Comparison of ENCODE assay signal across 28 cellular contexts in the genomic region with DNA sequence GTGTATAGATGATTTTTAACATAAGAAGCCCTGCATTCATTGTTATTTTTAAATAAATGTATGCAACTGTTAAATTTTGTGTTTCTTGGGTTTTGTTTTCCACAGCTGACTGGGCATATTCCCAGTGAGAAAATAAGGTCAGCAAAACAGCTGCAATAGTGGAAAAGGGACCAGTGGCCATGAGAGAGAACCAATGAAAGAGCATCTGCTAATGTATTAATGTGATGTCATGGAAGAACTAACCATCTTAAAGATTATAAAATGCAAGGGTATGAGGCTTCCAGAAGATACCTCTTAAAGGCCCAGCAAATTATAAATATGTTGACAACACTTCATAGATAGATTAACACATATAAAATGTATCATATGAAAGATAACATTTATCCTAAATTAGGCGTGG. TPM values are rescaled to one million over a fixed set of nuclear protein-coding genes. Genes with fewer than 3 reads are reported as not detected.
"Had no signal": no experiment of that assay in that cellular context is flagged by ENCODE, and none has a peak within 500 bp of the region (broad histone marks: within the 10 kb centered on the region; RNA-seq: fewer than 3 reads in every experiment).

No MANE protein-coding gene starts in this region.

- H3K4me3 Mint-ChIP-seq: stimulated activated effector memory CD8-positive, alpha-beta T cell treated with anti-CD3 and anti-CD28 coated beads, Interleukin-12 subunit alpha, Interleukin-12 subunit beta, amount 100 ng/mL, for 72 hours; stimulated activated memory B cell treated with anti-CD40 and anti-IgM and Interleukin-4, amounts not matched to agents 10 μg/mL and 1 μg/mL and 100 μg/mL, for 72 hours; stimulated activated naive B cell treated with anti-CD40 and anti-IgM and Interleukin-4, amounts not matched to agents 10 μg/mL and 1 μg/mL and 100 μg/mL, for 72 hours; stimulated activated naive CD8-positive, alpha-beta T cell treated with anti-CD3 and anti-CD28 coated beads, Interleukin-15, amount 100 ng/mL, for 72 hours; stimulated activated naive CD8-positive, alpha-beta T cell treated with anti-CD3 and anti-CD28 coated beads, Interleukin-15, Interleukin-2, amounts not matched to agents 100 ng/mL and 50 ng/mL, for 24 hours; type B pancreatic cell had no signal

- DNase-seq: stimulated activated CD4-positive, alpha-beta T cell treated with anti-CD3 and anti-CD28 coated beads, Interleukin-2, amount 100 ng/mL, for 48 hours; stimulated activated CD4-positive, alpha-beta T cell treated with anti-CD3 and anti-CD28 coated beads, Interleukin-4, amount 100 ng/mL, for 1 hour; stimulated activated CD4-positive, alpha-beta T cell treated with anti-CD3 and anti-CD28 coated beads, Interleukin-4, amount 100 ng/mL, for 24 hours; stimulated activated CD4-positive, alpha-beta T cell treated with anti-CD3 and anti-CD28 coated beads, Interleukin-4, amount 100 ng/mL, for 4 hours; stimulated activated CD8-positive, alpha-beta memory T cell treated with anti-CD3 and anti-CD28 coated beads, Interleukin-4, amount 100 ng/mL, for 48 hours; stimulated activated naive B cell treated with anti-CD40 and anti-IgM and Interleukin-4, amounts not matched to agents 10 μg/mL and 1 μg/mL and 100 μg/mL, for 72 hours; stimulated activated naive CD4-positive, alpha-beta T cell; stimulated activated naive CD4-positive, alpha-beta T cell treated with Interleukin-2 at 50 U/mL for 16 hours; stimulated activated naive CD8-positive, alpha-beta T cell treated with anti-CD3 and anti-CD28 coated beads, Interleukin-15, amount 100 ng/mL, for 72 hours; stimulated activated naive CD8-positive, alpha-beta T cell treated with anti-CD3 and anti-CD28 coated beads, Interleukin-15, Interleukin-2, amounts not matched to agents 100 U/mL and 50 U/mL, for 24 hours; stomach; substantia nigra; testis; thyroid gland; tibial artery; trophoblast cell; upper lobe of left lung; upper lobe of right lung; uterus had no signal

- H3K27me3 ChIP-seq: suprapubic skin, testis, thyroid gland, tibial artery, tibial nerve, upper lobe of left lung, upper lobe of right lung, uterus, vagina had no signal

- H3K4me3 ChIP-seq: stomach, suprapubic skin, testis, thoracic aorta, thyroid gland, tibial artery, tibial nerve, upper lobe of left lung, upper lobe of right lung, uterus, vagina had no signal

- H3K4me1 Mint-ChIP-seq: stimulated activated naive CD8-positive, alpha-beta T cell treated with anti-CD3 and anti-CD28 coated beads, Interleukin-15, amount 100 ng/mL, for 72 hours had no signal

- H3K27ac ChIP-seq: stomach, suprapubic skin, testis, thoracic aorta, thyroid gland, tibial artery, tibial nerve, upper lobe of left lung, upper lobe of right lung, uterus, vagina had no signal

- H3K9me3 ChIP-seq: stomach, suprapubic skin, testis, thoracic aorta, thyroid gland, tibial artery, tibial nerve, upper lobe of left lung, upper lobe of right lung, uterus, vagina had no signal

- H3K9me3 Mint-ChIP-seq: stimulated activated effector memory CD8-positive, alpha-beta T cell treated with anti-CD3 and anti-CD28 coated beads, Interleukin-12 subunit alpha, Interleukin-12 subunit beta, amount 100 ng/mL, for 72 hours; stimulated activated naive CD8-positive, alpha-beta T cell treated with anti-CD3 and anti-CD28 coated beads, Interleukin-15, Interleukin-2, amounts not matched to agents 100 ng/mL and 50 ng/mL, for 24 hours; type B pancreatic cell had no signal

- ATAC-seq: stimulated activated effector memory CD8-positive, alpha-beta T cell treated with anti-CD3 and anti-CD28 coated beads, Interleukin-12 subunit alpha, Interleukin-12 subunit beta, amount 100 ng/mL, for 72 hours; stimulated activated memory B cell treated with anti-CD40 and anti-IgM and Interleukin-4, amounts not matched to agents 10 μg/mL and 1 μg/mL and 100 μg/mL, for 72 hours; stimulated activated naive B cell treated with anti-CD40 and anti-IgM and Interleukin-4, amounts not matched to agents 10 μg/mL and 1 μg/mL and 100 μg/mL, for 72 hours; stimulated activated naive CD8-positive, alpha-beta T cell treated with anti-CD3 and anti-CD28 coated beads, Interleukin-15, amount 100 ng/mL, for 72 hours; stimulated activated naive CD8-positive, alpha-beta T cell treated with anti-CD3 and anti-CD28 coated beads, Interleukin-15, Interleukin-2, amounts not matched to agents 100 U/mL and 50 U/mL, for 24 hours; upper lobe of right lung had no signal

- H3K36me3 ChIP-seq: stomach, suprapubic skin, thoracic aorta, thyroid gland, tibial artery, tibial nerve, upper lobe of left lung, upper lobe of right lung, uterus, vagina had no signal

- H3K36me3 Mint-ChIP-seq: stimulated activated effector memory CD8-positive, alpha-beta T cell treated with anti-CD3 and anti-CD28 coated beads, Interleukin-12 subunit alpha, Interleukin-12 subunit beta, amount 100 ng/mL, for 72 hours; type B pancreatic cell had no signal

- FAIRE-seq: urothelium cell line had no signal

- H3K4me1 ChIP-seq: stomach, thyroid gland, tibial nerve, upper lobe of left lung, upper lobe of right lung had no signal

- H3K27ac Mint-ChIP-seq: stimulated activated effector memory CD8-positive, alpha-beta T cell treated with anti-CD3 and anti-CD28 coated beads, Interleukin-12 subunit alpha, Interleukin-12 subunit beta, amount 100 ng/mL, for 72 hours; stimulated activated memory B cell treated with anti-CD40 and anti-IgM and Interleukin-4, amounts not matched to agents 10 μg/mL and 1 μg/mL and 100 μg/mL, for 72 hours; stimulated activated naive B cell treated with anti-CD40 and anti-IgM and Interleukin-4, amounts not matched to agents 10 μg/mL and 1 μg/mL and 100 μg/mL, for 72 hours; stimulated activated naive CD8-positive, alpha-beta T cell treated with anti-CD3 and anti-CD28 coated beads, Interleukin-15, amount 100 ng/mL, for 72 hours; stimulated activated naive CD8-positive, alpha-beta T cell treated with anti-CD3 and anti-CD28 coated beads, Interleukin-15, Interleukin-2, amounts not matched to agents 100 ng/mL and 50 ng/mL, for 24 hours; type B pancreatic cell had no signal

RNA-seq across cellular contexts. Expression of gene KBTBD12, which starts 31.0 kb away (rescaled TPM):
- total RNA-seq: vagina had no signal
